Comparison of ENCODE assay signal across 18 cellular contexts in genomic region chr3:161879470-161879869, GRCh38.
DNase-seq lines count a peak whose midpoint lies in the region; ATAC-seq and TF ChIP-seq lines count a peak whose summit lies in the region.
"Had no signal": no experiment of that assay in that cellular context is flagged by ENCODE, and none has a peak within 500 bp of the region (broad histone marks: within the 10 kb centered on the region; RNA-seq: fewer than 3 reads in every experiment).

No MANE protein-coding gene starts in this region.

- ATAC-seq in GM18511 (IDR thresholded peaks at IDR 0.05; ENCODE audit: unreplicated experiment) = peak; percentile 62
- ATAC-seq in HG02798 (IDR thresholded peaks at IDR 0.05; ENCODE audit: poor library complexity, unreplicated experiment) = peak; percentile 67
- no peak for ATAC-seq in foreskin keratinocyte

- H3K27me3 ChIP-seq in KMS-11 (ENCODE audit: insufficient read depth, low read depth) (no peaks in the 10 kb centered on the region), foreskin keratinocyte (no peaks in the 10 kb centered on the region)
- H3K27me3 ChIP-seq: MG63, SJCRH30 had no signal

- no peak overlapping the region for H3K4me3 ChIP-seq in KMS-11 (IDR thresholded peaks at IDR 0.05; ENCODE audit: insufficient read depth, low read depth, low read length)
- H3K4me3 ChIP-seq: GM23248, MG63, SJCRH30 had no signal

- H2AFZ ChIP-seq in KMS-11 (ENCODE audit: low read depth) = no peak overlapping the region
- H2AFZ ChIP-seq: GM23248 had no signal

- DNase-seq in astrocyte of the hippocampus (ENCODE audit: low read depth, low spot score) (peak; percentile 2), foreskin keratinocyte (no peak), occipital lobe (lab: John Stamatoyannopoulos, UW) (no peak), NCI-H446 treated with DMSO at 0.1 percent for 48 hours (lab: John Stamatoyannopoulos, UW) (no peak)
- no peak for DNase-seq in stimulated activated CD8-positive, alpha-beta memory T cell treated with anti-CD3 and anti-CD28 coated beads, Interleukin-4, amount 100 ng/mL, for 48 hours
- DNase-seq: AML-193; CD4-positive, CD25-positive, alpha-beta regulatory T cell; GM23248; KG1; MG63; NCI-H1105 treated with DMSO at 0.1 percent for 48 hours; NCI-H187 treated with DMSO at 0.1 percent for 48 hours; NCI-H510A; RPMI8226; SJCRH30 had no signal

- no peaks in the 10 kb centered on the region for H3K79me2 ChIP-seq in KMS-11 (ENCODE audit: insufficient read depth, low read depth)

- no peaks in the 10 kb centered on the region for H4K20me1 ChIP-seq in KMS-11 (ENCODE audit: insufficient read depth)

- H3K36me3 ChIP-seq in KMS-11 (ENCODE audit: insufficient read depth) = no peaks in the 10 kb centered on the region
- H3K36me3 ChIP-seq: MG63, SJCRH30 had no signal

- TF ChIP-seq CTCF in KMS-11 (conservative IDR thresholded peaks at IDR 0.05; ENCODE audit: low read depth, low read length) (no peak), foreskin keratinocyte (conservative IDR thresholded peaks at IDR 0.05) (no peak)

- peaks cover 16% of the 10 kb centered on the region for H3K4me1 ChIP-seq in KMS-11 (ENCODE audit: low read depth, poor library complexity, severe bottlenecking)
- no peaks in the 10 kb centered on the region for H3K4me1 ChIP-seq in foreskin keratinocyte
- H3K4me1 ChIP-seq: SJCRH30 had no signal

- peak overlapping the region; percentile 10; the same call in 1 of the 2 replicates for H3K27ac ChIP-seq in KMS-11
- no peak overlapping the region for H3K27ac ChIP-seq in foreskin keratinocyte
- H3K27ac ChIP-seq: GM23248, SJCRH30 had no signal

- peak overlapping the region; percentile 9; the same call in 1 of the 2 replicates for H3K4me2 ChIP-seq in KMS-11

- no peak overlapping the region for H3K9ac ChIP-seq in KMS-11
- H3K9ac ChIP-seq: GM23248 had no signal
